In the genomic region with DNA sequence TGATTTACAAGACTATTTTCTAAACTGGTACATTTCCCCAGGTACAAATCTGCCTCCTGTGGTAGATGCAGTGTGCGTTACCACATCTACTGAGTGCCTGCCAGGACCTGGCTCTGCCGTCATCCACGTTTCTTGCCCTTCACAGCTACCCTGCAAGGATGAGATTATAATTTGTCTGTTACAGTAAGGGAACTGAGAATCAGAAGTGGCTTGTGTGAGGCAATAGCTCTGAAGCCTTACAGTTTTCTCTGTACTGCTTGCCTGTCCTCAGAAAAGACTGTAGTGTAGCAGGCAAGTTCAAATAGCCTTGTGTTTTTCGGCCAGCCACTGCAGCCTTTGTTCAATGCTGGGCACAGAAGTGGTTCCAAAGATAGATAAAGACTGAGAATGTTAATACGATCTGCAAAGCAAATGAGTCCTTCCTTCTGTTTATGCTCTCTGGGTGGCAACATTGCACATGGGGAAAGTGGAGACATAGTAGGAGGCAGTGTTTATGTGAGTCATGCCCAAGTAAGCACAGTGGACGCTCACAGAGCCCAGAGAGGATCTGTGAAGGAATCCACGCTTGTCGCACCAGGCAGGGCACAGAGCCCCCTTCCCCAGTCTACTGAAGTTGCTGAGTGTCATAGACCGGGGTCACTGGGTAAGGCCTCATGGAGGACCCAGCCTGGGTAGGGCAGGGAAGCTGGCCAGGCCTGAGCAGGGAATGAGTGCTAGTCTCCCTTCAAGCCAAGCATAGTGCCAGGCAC, we compare ENCODE assay signal across 8 cellular contexts. TPM values are rescaled to one million over a fixed set of nuclear protein-coding genes. Genes with fewer than 3 reads are reported as not detected.
DNase-seq lines count a peak whose midpoint lies in the region; ATAC-seq and TF ChIP-seq lines count a peak whose summit lies in the region.

No MANE protein-coding gene starts in this region.

- intact Hi-C loops in CD14-positive monocyte (cut with micrococcal nuclease) = loop anchor here in 1 of 2 donors (5.0 kb wide), 1 partner anchor 47 kb away; a partner anchor contains a TSS

- H3K27me3 ChIP-seq in osteoblast (ENCODE audit: insufficient read depth, low read length) (no peaks in the 10 kb centered on the region), BE2C (no peaks in the 10 kb centered on the region)

- ATAC-seq in GM21515 (IDR thresholded peaks at IDR 0.05; ENCODE audit: unreplicated experiment) = no peak

- H3K4me2 ChIP-seq in osteoblast (ENCODE audit: insufficient read depth, low read length) = peak overlapping the region; percentile 40

- H3K9me3 ChIP-seq in osteoblast (ENCODE audit: low read depth, low read length) = no peaks in the 10 kb centered on the region
- no peaks in the 10 kb centered on the region for H3K9me3 ChIP-seq in BE2C

- peak overlapping the region; percentile 97 for H3K27ac ChIP-seq in osteoblast (ENCODE audit: low read depth, low read length)

- H3K36me3 ChIP-seq in osteoblast (ENCODE audit: insufficient read depth, low read length) (peaks cover 65% of the 10 kb centered on the region), BE2C (no peaks in the 10 kb centered on the region)

- H3K4me1 ChIP-seq in osteoblast (ENCODE audit: insufficient read depth, low read length) (peaks cover 90% of the 10 kb centered on the region), BE2C (no peaks in the 10 kb centered on the region)

- H3K4me3 Mint-ChIP-seq in CD14-positive monocyte = peak overlapping the region in 1 of 2 donors; percentile 43

- H2AFZ ChIP-seq in osteoblast (ENCODE audit: low read length) = no peak overlapping the region

- H3K27me3 Mint-ChIP-seq in CD14-positive monocyte (ENCODE audit: low read depth in 3 of 3) = peaks cover 0 to 5% (median 4%) of the 10 kb centered on the region in 3 donors

- no peak overlapping the region for H3K4me3 ChIP-seq in epithelial cell of proximal tubule (ENCODE audit: low read depth, low read length)
- no peak overlapping the region for H3K4me3 ChIP-seq in osteoblast (ENCODE audit: insufficient read depth, low read length)
- H3K4me3 ChIP-seq in BE2C (ENCODE audit: low read depth, low read length) = no peak overlapping the region

- no peaks in the 10 kb centered on the region for H4K20me1 ChIP-seq in osteoblast (ENCODE audit: insufficient read depth, low read length)

- peaks cover 0 to 2% (median 0%) of the 10 kb centered on the region in 7 donors for H3K9me3 Mint-ChIP-seq in CD14-positive monocyte

- peak overlapping the region; percentile 91 to 100 (median 97) for H3K27ac Mint-ChIP-seq in CD14-positive monocyte

- H3K79me2 ChIP-seq in osteoblast (ENCODE audit: insufficient read depth, low read length) = peaks cover 72% of the 10 kb centered on the region

- H3K36me3 Mint-ChIP-seq in CD14-positive monocyte = peaks cover 54 to 65% of the 10 kb centered on the region in 2 donors

- peaks cover 63% of the 10 kb centered on the region for H3K4me1 Mint-ChIP-seq in CD14-positive monocyte

- DNase-seq in CD14-positive monocyte (ENCODE audit: low spot score) (peak; percentile 76), RKO (ENCODE audit: low spot score) (peak; percentile 23), epithelial cell of proximal tubule (ENCODE audit: low read depth) (no peak), osteoblast (ENCODE audit: insufficient read length, low spot score, missing footprints) (peak; percentile 94), activated gamma-delta T cell (lab: John Stamatoyannopoulos, UW) (no peak), BE2C (no peak)
- DNase-seq in effector CD8-positive, alpha-beta T cell (lab: John Stamatoyannopoulos, UW) = no peak

- TF ChIP-seq CTCF in CD14-positive monocyte (IDR thresholded peaks at IDR 0.05) (no peak), epithelial cell of proximal tubule (conservative IDR thresholded peaks at IDR 0.05; ENCODE audit: low read depth, low read length) (peak; percentile 24), osteoblast (IDR thresholded peaks at IDR 0.05; ENCODE audit: extremely low read depth, low read depth, low read length) (peak; percentile 23), BE2C (IDR thresholded peaks at IDR 0.05; ENCODE audit: low read depth, low read length) (no peak)

RNA-seq across cellular contexts. Expression of a gene that starts 49.1 kb away (rescaled TPM):
- 10 to 100 TPM; 39.8 to 72.5 TPM for polyA plus RNA-seq in CD14-positive monocyte
- total RNA-seq in epithelial cell of proximal tubule = 104 and 148 TPM in 2 replicates
- total RNA-seq in osteoblast = 109 and 156 TPM in 2 replicates
- 5.7 TPM for polyA plus RNA-seq in BE2C (2012; ENCODE audit: insufficient read depth, insufficient read length, low read depth)

Comparison
In these comparisons a context has a peak if more than half of its experiments do, and no peak if none do; other contexts are left out.
1. DNase-seq: peak in CD14-positive monocyte (single experiment), RKO (single experiment) and osteoblast (single experiment); none in epithelial cell of proximal tubule (single experiment), effector CD8-positive, alpha-beta T cell (single experiment), activated gamma-delta T cell (single experiment) and BE2C (single experiment).
2. CTCF ChIP-seq: peak in epithelial cell of proximal tubule (single experiment) and osteoblast (single experiment); none in CD14-positive monocyte (single experiment) and BE2C (single experiment).